Comparison of ENCODE assay signal across 21 cellular contexts in the genomic region with DNA sequence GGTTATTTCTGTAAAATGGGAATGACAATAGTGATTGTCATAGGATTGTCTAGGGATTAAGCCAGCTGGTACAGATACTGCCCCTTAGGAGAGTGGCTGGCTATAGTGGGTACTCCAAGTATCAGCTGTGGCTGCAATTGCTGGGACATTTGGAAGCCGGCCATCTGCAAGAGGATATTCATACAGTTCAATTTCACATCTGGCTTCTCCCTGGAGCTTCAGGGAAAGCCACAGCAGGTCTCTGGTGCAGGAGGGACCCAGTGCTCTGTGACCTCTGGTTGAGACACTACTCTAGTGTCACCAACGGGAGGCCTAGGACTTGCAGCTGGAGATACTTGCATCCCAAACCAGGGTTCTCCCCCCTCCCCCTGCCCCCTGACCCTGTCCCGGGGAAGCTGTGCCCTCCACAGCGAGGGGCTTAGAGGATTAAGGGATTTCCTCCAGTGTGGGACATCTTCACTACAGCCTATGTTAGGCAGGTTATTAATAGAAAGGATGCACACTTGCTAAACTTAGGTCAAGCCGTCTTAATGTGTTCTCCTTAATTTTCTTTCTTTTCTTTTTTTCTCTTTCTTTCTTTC. TPM values are rescaled to one million over a fixed set of nuclear protein-coding genes. Genes with fewer than 3 reads are reported as not detected.
"Had no signal": no experiment of that assay in that cellular context is flagged by ENCODE, and none has a peak within 500 bp of the region (broad histone marks: within the 10 kb centered on the region; RNA-seq: fewer than 3 reads in every experiment).

No MANE protein-coding gene starts in this region.

- H3K79me2 ChIP-seq: parathyroid adenoma had no signal

- H3K36me3 ChIP-seq: colonic mucosa, heart left ventricle had no signal

- H2AFZ ChIP-seq: parathyroid adenoma had no signal

- DNase-seq: colonic mucosa; dermis blood vessel endothelial cell; effector CD4-positive, alpha-beta T cell; endodermal cell; foreskin melanocyte; heart left ventricle; hippocampal formation; left ventricle myocardium superior; mesenchymal stem cell; naive thymus-derived CD8-positive, alpha-beta T cell; psoas muscle; retina; stimulated activated CD4-positive, alpha-beta T cell treated with anti-CD3 and anti-CD28 coated beads, Interleukin-2, amount 100 ng/mL, for 24 hours; stimulated activated CD4-positive, alpha-beta T cell treated with anti-CD3 and anti-CD28 coated beads, Interleukin-4, amount 100 ng/mL, for 4 hours; stimulated activated naive B cell treated with anti-CD40 and anti-IgM and Interleukin-4, amounts not matched to agents 10 μg/mL and 1 μg/mL and 100 μg/mL, for 72 hours; stimulated activated naive CD8-positive, alpha-beta T cell treated with anti-CD3 and anti-CD28 coated beads, Interleukin-15, amount 100 ng/mL, for 72 hours; testis had no signal

- H3K4me1 ChIP-seq: psoas muscle had no signal

- H3K4me3 ChIP-seq: colonic mucosa, heart left ventricle, lung, psoas muscle, skin epidermis, testis, tibial nerve had no signal

- H3K27ac ChIP-seq: colonic mucosa, heart left ventricle, parathyroid adenoma, psoas muscle, tibial nerve had no signal

- H3K9me3 ChIP-seq: colonic mucosa, psoas muscle, testis, tibial nerve had no signal

- H3K27me3 ChIP-seq: colonic mucosa, testis, tibial nerve had no signal

- H3K9ac ChIP-seq: parathyroid adenoma had no signal

RNA-seq across cellular contexts. Expression of gene SLC2A10, which starts 2.7 kb away (rescaled TPM):
- polyA plus RNA-seq: naive thymus-derived CD8-positive, alpha-beta T cell had no signal
